Comparison of ENCODE assay signal across 8 cellular contexts in the genomic region with DNA sequence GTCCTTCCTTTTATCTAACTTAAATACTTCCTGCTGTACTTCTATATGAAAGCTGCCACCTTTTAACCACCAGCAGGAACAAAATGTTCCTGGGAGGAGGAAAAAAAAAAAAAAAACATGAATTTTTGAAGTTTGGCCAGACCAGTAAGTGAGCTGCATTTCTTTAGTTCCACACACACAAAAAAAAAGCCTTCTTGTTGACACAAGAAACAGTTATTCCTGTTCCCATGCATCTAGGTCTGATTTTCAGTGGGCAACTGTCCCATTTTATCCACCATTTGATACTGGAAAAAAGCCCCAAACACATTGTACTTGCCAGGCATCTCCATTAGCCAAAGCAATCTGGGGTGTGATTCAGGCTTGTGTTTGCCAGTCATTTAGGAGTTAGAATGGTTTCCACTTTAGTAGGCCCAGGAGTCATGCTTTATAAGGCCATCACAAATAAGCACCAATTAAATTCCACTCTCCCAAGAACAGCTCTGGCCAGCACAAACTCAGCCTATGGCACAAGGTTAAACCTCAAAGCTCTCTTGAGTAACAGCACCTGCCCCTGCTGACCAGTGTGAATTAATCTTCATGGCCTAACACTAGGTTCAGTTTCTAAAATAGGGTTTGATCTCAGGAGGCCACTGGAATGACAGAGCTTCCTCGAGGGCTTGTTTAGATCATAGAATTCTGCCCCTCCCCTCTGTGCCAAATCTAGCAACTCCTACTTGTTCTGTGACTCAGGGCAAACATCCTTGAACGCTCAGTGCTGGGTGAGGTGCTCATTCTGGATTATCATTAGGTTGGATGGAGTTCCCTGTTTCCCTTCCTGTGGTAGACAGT.
DNase-seq lines count a peak whose midpoint lies in the region; ATAC-seq, FAIRE-seq and TF ChIP-seq lines count a peak whose summit lies in the region.

No MANE protein-coding gene starts in this region.

- in situ Hi-C loops in Panc1 (cut with HindIII; ENCODE audit: low pct_unique_long_range_greater_than_20kb, low sequenced_read_pairs), result no loop called here
- in situ Hi-C loops in HAP-1 (cut with MboI; ENCODE audit: low sequenced_read_pairs), result no loop called here

- no peak for FAIRE-seq in D721Med (lab: Jason Lieb, UNC)

- CTCF ChIA-PET in Panc1 (lab: Charles Lee), result interaction anchor here (0.6 kb wide), 1 partner anchor 384 kb away, joined by 3 read pairs; no protein-coding TSS in a partner anchor

- H3K27me3 ChIP-seq in Panc1 (ENCODE audit: control insufficient read depth, insufficient read depth, low read length), result no peaks in the 10 kb centered on the region
- H3K27me3 ChIP-seq in HAP-1 (ENCODE audit: low read depth), result no peaks in the 10 kb centered on the region; the same call in 1 of the 2 replicates

- no peaks in the 10 kb centered on the region for H3K36me3 ChIP-seq in Panc1 (ENCODE audit: control insufficient read depth, insufficient read depth, low read length)
- H3K36me3 ChIP-seq in HAP-1 (replicated peaks), result no peaks in the 10 kb centered on the region

- DNase-seq in EH (ENCODE audit: low read depth) (peak; percentile 95), Panc1 (ENCODE audit: low read depth, low spot score) (peak; percentile 72), fibroblast of peridontal ligament (ENCODE audit: extremely low read depth) (peak; percentile 98), renal cortical epithelial cell (ENCODE audit: low read depth) (peak; percentile 99), HAP-1 (ENCODE audit: low spot score in 2 of 2) (no peak), D721Med (ENCODE audit: insufficient read length, low spot score) (no peak), activated gamma-delta T cell treated with Interleukin-2 at 50 U/mL for 16 hours (no peak)

- POLR2A ChIA-PET in Panc1 (lab: Charles Lee), result interaction anchor here (0.6 kb wide), 1 partner anchor 372 kb away, joined by 4 read pairs; no protein-coding TSS in a partner anchor

- peak; percentile 44; the same call in 1 of the 2 replicates for ATAC-seq in Panc1
- no peak for ATAC-seq in GM18505 (IDR thresholded peaks at IDR 0.05; ENCODE audit: unreplicated experiment)

- H3K27ac ChIP-seq in Panc1 (ENCODE audit: low read length), result no peak overlapping the region

- no peak for TF ChIP-seq POLR2A in GM18505 (IDR thresholded peaks at IDR 0.05; ENCODE audit: borderline replicate concordance, extremely low read depth, insufficient read depth, insufficient read length)

- no peaks in the 10 kb centered on the region for H3K9me3 ChIP-seq in Panc1 (ENCODE audit: control insufficient read depth, insufficient read depth, low read depth, low read length)
- H3K9me3 ChIP-seq in HAP-1, result no peaks in the 10 kb centered on the region

- intact Hi-C loops in Panc1 (cut with micrococcal nuclease; ENCODE audit: unreplicated experiment), result no loop called here

- no peaks in the 10 kb centered on the region for H3K4me1 ChIP-seq in Panc1 (ENCODE audit: control insufficient read depth, insufficient read depth, low read length)
- peaks cover 8% of the 10 kb centered on the region for H3K4me1 ChIP-seq in HAP-1

- H3K4me3 ChIP-seq in Panc1 (ENCODE audit: low read depth in 2 of 2, low read length in 2 of 2) (no peak overlapping the region), HAP-1 (no peak overlapping the region)

- no peak for TF ChIP-seq CTCF in Panc1 (IDR thresholded peaks at IDR 0.05)
- TF ChIP-seq CTCF in D721Med (IDR thresholded peaks at IDR 0.05; ENCODE audit: insufficient read depth, missing control alignments), result no peak

- BruUV-seq in Panc1 (replicated peaks; lab: Mats Ljungman, UMichigan), result no TSS peak

Comparison
In these comparisons a context has a peak if more than half of its experiments do, and no peak if none do; other contexts are left out.
1. DNase-seq: peak in EH (single experiment), Panc1 (single experiment), fibroblast of peridontal ligament (single experiment) and renal cortical epithelial cell (single experiment); none in HAP-1 (0 of 2), D721Med (single experiment) and activated gamma-delta T cell treated with Interleukin-2 at 50 U/mL for 16 hours (single experiment).